In genomic region chr1:65471901-65472332, GRCh38 we compare ENCODE assay signal across 23 cellular contexts. TPM values are rescaled to one million over a fixed set of nuclear protein-coding genes. Genes with fewer than 3 reads are reported as not detected.
A peak's percentile ranks its signal among the peaks of the same experiment; 100 is the strongest.
DNase-seq lines count a peak whose midpoint lies in the region; ATAC-seq and TF ChIP-seq lines count a peak whose summit lies in the region.
"Had no signal": no experiment of that assay in that cellular context is flagged by ENCODE, and none has a peak within 500 bp of the region (broad histone marks: within the 10 kb centered on the region; RNA-seq: fewer than 3 reads in every experiment).

No MANE protein-coding gene starts in this region.

- H3K27me3 ChIP-seq in GM23248 (replicated peaks; ENCODE audit: insufficient read depth) = no peaks in the 10 kb centered on the region
- H3K27me3 ChIP-seq in right cardiac atrium (ENCODE audit: control insufficient read depth, insufficient read depth) = no peaks in the 10 kb centered on the region
- H3K27me3 ChIP-seq in H9 (ENCODE audit: insufficient read depth, low read length) = no peaks in the 10 kb centered on the region
- H3K27me3 ChIP-seq in H7 (ENCODE audit: control insufficient read depth, insufficient read depth, low read length) = no peaks in the 10 kb centered on the region
- H3K27me3 ChIP-seq: ascending aorta had no signal

- H2AK5ac ChIP-seq in H9 (ENCODE audit: insufficient read length, low read length) = no peak overlapping the region

- no peaks in the 10 kb centered on the region for H3K9me2 ChIP-seq in GM23248 (ENCODE audit: insufficient read depth)

- no peak overlapping the region for H2BK20ac ChIP-seq in H9 (ENCODE audit: low read depth, low read length, poor library complexity, severe bottlenecking)

- TF ChIP-seq CTCF in cardiac fibroblast (IDR thresholded peaks at IDR 0.05; ENCODE audit: low read depth, low read length) (no peak), H9 (conservative IDR thresholded peaks at IDR 0.05) (no peak)

- no peak overlapping the region for H2AFZ ChIP-seq in GM23248
- no peak overlapping the region for H2AFZ ChIP-seq in H9 (ENCODE audit: low read length)

- H3K27me3 Mint-ChIP-seq in H9 (ENCODE audit: low read depth) = no peaks in the 10 kb centered on the region; the same call in 1 of the 2 replicates
- H3K27me3 Mint-ChIP-seq in activated CD4-positive, alpha-beta memory T cell treated with anti-CD3 and anti-CD28 coated beads for 36 hours = no peaks in the 10 kb centered on the region

- H3K23me2 ChIP-seq in H9 (ENCODE audit: insufficient read length, low read depth, low read length, poor library complexity, severe bottlenecking) = no peaks in the 10 kb centered on the region

- H3K4me3 ChIP-seq in GM23248 = no peak overlapping the region
- H3K4me3 ChIP-seq in cardiac fibroblast (replicated peaks in 1 of 2; ENCODE audit: low read depth in 2 of 2, low read length in 2 of 2) = no peak overlapping the region
- H3K4me3 ChIP-seq in right cardiac atrium (ENCODE audit: low read length) = no peak overlapping the region
- H3K4me3 ChIP-seq in H7 (ENCODE audit: insufficient read depth, low read depth, low read length) = no peak overlapping the region
- H3K4me3 ChIP-seq: ascending aorta had no signal

- no peaks in the 10 kb centered on the region for H3F3A ChIP-seq in GM23248 (ENCODE audit: insufficient read depth)

- no peaks in the 10 kb centered on the region for H3K79me2 ChIP-seq in GM23248 (ENCODE audit: insufficient read depth)
- H3K79me2 ChIP-seq in H9 (ENCODE audit: insufficient read depth, low read length) = no peaks in the 10 kb centered on the region

- CTCF ChIA-PET in activated CD4-positive, alpha-beta memory T cell treated with anti-CD3 and anti-CD28 coated beads for 36 hours (lab: Charles Lee) = interaction anchor here (1.5 kb wide), 1 partner anchor 12 kb away, joined by 4 read pairs; no protein-coding TSS in a partner anchor

- POLR2A ChIA-PET in activated CD4-positive, alpha-beta memory T cell treated with anti-CD3 and anti-CD28 coated beads for 36 hours (lab: Charles Lee) = no interaction called here

- H3K4me1 Mint-ChIP-seq in H9 = peaks cover 5 to 11% of the 10 kb centered on the region in 2 experiments
- H3K4me1 Mint-ChIP-seq in activated CD4-positive, alpha-beta memory T cell treated with anti-CD3 and anti-CD28 coated beads for 36 hours (ENCODE audit: low read depth) = no peaks in the 10 kb centered on the region

- H3K9me3 ChIP-seq in GM23248 (ENCODE audit: low read depth) (no peaks in the 10 kb centered on the region), right cardiac atrium (ENCODE audit: control insufficient read depth, low read length) (no peaks in the 10 kb centered on the region), H9 (ENCODE audit: control insufficient read depth, low read depth, low read length) (no peaks in the 10 kb centered on the region)
- H3K9me3 ChIP-seq: ascending aorta had no signal

- 13 to 16% methylated on average over 3 of the region's 3 CpGs for WGBS in GM23248 (ENCODE audit: low coverage in 1 of 2, low lambda C conversion rate in 2 of 2, missing lambda C conversion rate in 2 of 2), 2 experiments
- WGBS in right cardiac atrium = 64% methylated on average over 3 of the region's 3 CpGs
- WGBS in H9 (ENCODE audit: extremely low coverage, insufficient read length, low lambda C conversion rate) = no CpG with 5 or more reads among the region's 3 CpGs

- H3K18ac ChIP-seq in H9 (ENCODE audit: insufficient read length, low read depth, low read length) = no peak overlapping the region

- H2BK5ac ChIP-seq in H9 (ENCODE audit: insufficient read length, low read length) = no peak overlapping the region

- 0 out of 2 replicates have a peak, but pooled peaks cover 5% of the 10 kb centered on the region for H3K4me1 ChIP-seq in GM23248 (ENCODE audit: insufficient read depth)
- H3K4me1 ChIP-seq in right cardiac atrium (ENCODE audit: control insufficient read depth, insufficient read depth, low read length) = peaks cover 7% of the 10 kb centered on the region
- H3K4me1 ChIP-seq in H9 (ENCODE audit: insufficient read depth, low read length) = no peaks in the 10 kb centered on the region

- H3K9ac ChIP-seq in GM23248 (no peak overlapping the region), H9 (ENCODE audit: extremely low read depth, insufficient read length, low read length) (no peak overlapping the region)

- no peak overlapping the region for H2BK120ac ChIP-seq in H9 (ENCODE audit: low read depth, low read length, poor library complexity, severe bottlenecking)

- H4K5ac ChIP-seq in H9 (ENCODE audit: insufficient read length, low read depth, low read length) = no peak overlapping the region

- no peak overlapping the region for H3K27ac Mint-ChIP-seq in H9
- no peak overlapping the region for H3K27ac Mint-ChIP-seq in activated CD4-positive, alpha-beta memory T cell treated with anti-CD3 and anti-CD28 coated beads for 36 hours

- no peak overlapping the region for H3T11ph ChIP-seq in H9 (ENCODE audit: low read length)

- peak; percentile 28 for DNase-seq in AG08395 (ENCODE audit: low spot score)
- DNase-seq in GM23248 = peak; percentile 29
- DNase-seq in cardiac fibroblast (ENCODE audit: low read depth in 2 of 2) = peak; percentile 11 to 29
- DNase-seq in right cardiac atrium = no peak
- DNase-seq in SKM-1 (lab: John Stamatoyannopoulos, UW; ENCODE audit: unreplicated experiment) = no peak
- no peak for DNase-seq in H9
- no peak for DNase-seq in activated CD4-positive, alpha-beta memory T cell treated with anti-CD3 and anti-CD28 coated beads for 36 hours
- DNase-seq in H7 = no peak
- DNase-seq: activated CD4-positive, CD25-positive, alpha-beta regulatory T cell treated with anti-CD3 and anti-CD28 coated beads, Interleukin-2, amount 50 U/mL, for 72 hours; activated naive CD4-positive, alpha-beta T cell treated with Interleukin-2 at 50 U/mL for 16 hours; activated T-cell treated with anti-CD3 and anti-CD28 coated beads, Interleukin-2, amount 50 U/mL, for 4 hours; cerebellar nuclear complex; erythroblast; mesenchymal stem cell; NCI-H1930; NCI-H226; NCI-H82; nucleus accumbens; SHP77; stimulated activated CD4-positive, alpha-beta T cell treated with anti-CD3 and anti-CD28 coated beads, Interleukin-15, amount 100 ng/mL, for 24 hours had no signal

- ATAC-seq in right cardiac atrium = peak; percentile 13 to 42
- ATAC-seq: activated T-cell treated with anti-CD3 and anti-CD28 coated beads, Interleukin-2, amount 50 U/mL, for 4 hours; HCT116 had no signal

- H3K27ac ChIP-seq in GM23248 = no peak overlapping the region
- H3K27ac ChIP-seq in right cardiac atrium (ENCODE audit: low read length) = no peak overlapping the region
- H3K27ac ChIP-seq in H9 (ENCODE audit: insufficient read length, low read depth, low read length) = no peak overlapping the region
- H3K27ac ChIP-seq: ascending aorta, C4-2B had no signal

- no peak overlapping the region for H3K23ac ChIP-seq in H9 (ENCODE audit: insufficient read length, low read depth, low read length)

- no peak overlapping the region for H3K4me3 Mint-ChIP-seq in H9
- no peak overlapping the region for H3K4me3 Mint-ChIP-seq in activated CD4-positive, alpha-beta memory T cell treated with anti-CD3 and anti-CD28 coated beads for 36 hours
- H3K4me3 Mint-ChIP-seq: activated T-cell treated with anti-CD3 and anti-CD28 coated beads, Interleukin-2, amount 50 U/mL, for 4 hours had no signal

- H2BK12ac ChIP-seq in H9 (ENCODE audit: insufficient read length, low read depth, low read length) = no peak overlapping the region

- no peak overlapping the region for H4K8ac ChIP-seq in H9 (replicated peaks; ENCODE audit: insufficient read length, low read depth, low read length)

- in situ Hi-C loops in GM23248 (cut with MboI) = no loop called here

- H3K79me1 ChIP-seq in H9 (ENCODE audit: insufficient read depth, low read depth, low read length, poor library complexity, severe bottlenecking) = no peaks in the 10 kb centered on the region

- no peak overlapping the region for H4K91ac ChIP-seq in H9 (ENCODE audit: insufficient read length, low read depth, low read length)

- no peaks in the 10 kb centered on the region for H3K9me3 Mint-ChIP-seq in H9
- no peaks in the 10 kb centered on the region for H3K9me3 Mint-ChIP-seq in activated CD4-positive, alpha-beta memory T cell treated with anti-CD3 and anti-CD28 coated beads for 36 hours
- H3K9me3 Mint-ChIP-seq: activated T-cell treated with anti-CD3 and anti-CD28 coated beads, Interleukin-2, amount 50 U/mL, for 4 hours had no signal

- H3K36me3 Mint-ChIP-seq in H9 (ENCODE audit: insufficient read depth in 1 of 3, low read depth in 3 of 3) = no peaks in the 10 kb centered on the region
- H3K36me3 Mint-ChIP-seq in activated CD4-positive, alpha-beta memory T cell treated with anti-CD3 and anti-CD28 coated beads for 36 hours = no peaks in the 10 kb centered on the region

- H3K4me2 ChIP-seq in GM23248 (ENCODE audit: unreplicated experiment) (no peak overlapping the region), H9 (ENCODE audit: insufficient read depth, insufficient read length, low read length) (no peak overlapping the region)

- H4K20me1 ChIP-seq in GM23248 (ENCODE audit: insufficient read depth) (no peaks in the 10 kb centered on the region), H9 (ENCODE audit: control insufficient read depth, insufficient read depth, insufficient read length) (no peaks in the 10 kb centered on the region)

- intact Hi-C loops in right cardiac atrium (cut with DNase I) = no loop called here
- intact Hi-C loops in activated CD4-positive, alpha-beta memory T cell treated with anti-CD3 and anti-CD28 coated beads for 36 hours (cut with micrococcal nuclease) = no loop called here

- H3K14ac ChIP-seq in H9 (ENCODE audit: insufficient read depth, low read length) = no peak overlapping the region

- no peaks in the 10 kb centered on the region for H3K36me3 ChIP-seq in GM23248 (ENCODE audit: low read depth)
- no peaks in the 10 kb centered on the region for H3K36me3 ChIP-seq in H7 (replicated peaks; ENCODE audit: control insufficient read depth, insufficient read depth, low read length)
- H3K36me3 ChIP-seq: ascending aorta had no signal

- H3K56ac ChIP-seq in H9 (ENCODE audit: insufficient read length, low read depth, low read length) = no peak overlapping the region

- H2BK15ac ChIP-seq in H9 (ENCODE audit: low read depth, low read length) = no peak overlapping the region

- no peak overlapping the region for H3K4ac ChIP-seq in H9 (ENCODE audit: low read depth, low read length)

RNA-seq across cellular contexts. Expression of gene LEPR, which starts 51.4 kb away (rescaled TPM):
- total RNA-seq in GM23248 (2014; rRNA removed; shearing (Covaris generic)) = 10.6 and 11.0 TPM in 2 replicates
- polyA plus RNA-seq in GM23248 (2016; fragmentation: Nextera tagmentation; extraction: Ambion mirVana) (8.7 TPM in 2 replicates), right cardiac atrium (3.9 TPM)
- total RNA-seq in right cardiac atrium (10 to 100 TPM; 10.2 to 27.3 (median 16.2) TPM), H9 (2021) (3.3 TPM in 2 replicates)
- 1 to 10 TPM; 5.0 to 5.2 TPM for total RNA-seq in activated CD4-positive, alpha-beta memory T cell treated with anti-CD3 and anti-CD28 coated beads for 36 hours
- 7.0 and 9.8 TPM in 2 replicates for total RNA-seq in H7 (2014; rRNA removed; shearing (Covaris generic))

RNA-seq across cellular contexts. Expression of gene LEPROT, which starts 51.4 kb away (rescaled TPM):
- total RNA-seq in GM23248 (2014; rRNA removed; shearing (Covaris generic)) = 66.9 and 67.9 TPM in 2 replicates
- polyA plus RNA-seq in GM23248 (2016; fragmentation: Nextera tagmentation; extraction: Ambion mirVana) (171 and 174 TPM in 2 replicates), right cardiac atrium (33.0 TPM)
- total RNA-seq in right cardiac atrium (10 to 100 TPM; 52.8 to 59.1 (median 57.1) TPM), H9 (2021) (28.6 and 32.6 TPM in 2 replicates)
- 10 to 100 TPM; 17.9 to 19.6 TPM for total RNA-seq in activated CD4-positive, alpha-beta memory T cell treated with anti-CD3 and anti-CD28 coated beads for 36 hours
- total RNA-seq in H7 (2014; rRNA removed; shearing (Covaris generic)) = 26.8 and 27.7 TPM in 2 replicates

Comparison
In these comparisons a context has a peak if more than half of its experiments do, and no peak if none do; other contexts are left out.
1. DNase-seq: peak in AG08395 (single experiment), GM23248 (single experiment) and cardiac fibroblast (2 of 2); none in right cardiac atrium (0 of 3), SKM-1 (single experiment), H9 (single experiment), activated CD4-positive, alpha-beta memory T cell treated with anti-CD3 and anti-CD28 coated beads for 36 hours (single experiment) and H7 (single experiment).